8 cellular contexts compared by ENCODE assay signal in genomic region chr17:75087558-75088453, GRCh38. TPM values are rescaled to one million over a fixed set of nuclear protein-coding genes. Genes with fewer than 3 reads are reported as not detected.
DNase-seq lines count a peak whose midpoint lies in the region; ATAC-seq and TF ChIP-seq lines count a peak whose summit lies in the region.

Gene SLC16A5, plus strand, starts transcription at chr17:75087954. Its CDS starts 5,683 bp downstream, at chr17:75093637.

- H3K27ac Mint-ChIP-seq in activated T-helper 2 cell treated with anti-CD3 and anti-CD28 coated beads, Interferon-gamma antibody, Interleukin-2, Interleukin-4, amounts not matched to agents 10 μg/mL and 5 μg/mL and 100 μg/mL, durations not matched to agents 14 hours and 24 hours and 36 hours: peak within 1 kb of the TSS; percentile 64
- H3K27ac Mint-ChIP-seq in naive thymus-derived CD8-positive, alpha-beta T cell: peak within 1 kb of the TSS; percentile 70 to 93 (median 84)

- no peaks in the 10 kb centered on the region for H3K27me3 Mint-ChIP-seq in activated T-helper 2 cell treated with anti-CD3 and anti-CD28 coated beads, Interferon-gamma antibody, Interleukin-2, Interleukin-4, amounts not matched to agents 10 μg/mL and 5 μg/mL and 100 μg/mL, durations not matched to agents 14 hours and 24 hours and 36 hours (ENCODE audit: low read depth)
- H3K27me3 Mint-ChIP-seq in naive thymus-derived CD8-positive, alpha-beta T cell: no peaks in the 10 kb centered on the region

- TF ChIP-seq POLR2A in GM19193 (IDR thresholded peaks at IDR 0.05; ENCODE audit: extremely low read depth, insufficient read depth, insufficient read length): peak; percentile 64

- peak; percentile 65 to 79 for ATAC-seq in naive thymus-derived CD8-positive, alpha-beta T cell
- ATAC-seq in GM21515 (IDR thresholded peaks at IDR 0.05; ENCODE audit: unreplicated experiment): no peak

- peak within 1 kb of the TSS; percentile 72 for H3K4me3 ChIP-seq in AG10803 (ENCODE audit: low read length)

- peak within 1 kb of the TSS; percentile 82 for H3K4me3 Mint-ChIP-seq in activated T-helper 2 cell treated with anti-CD3 and anti-CD28 coated beads, Interferon-gamma antibody, Interleukin-2, Interleukin-4, amounts not matched to agents 10 μg/mL and 5 μg/mL and 100 μg/mL, durations not matched to agents 14 hours and 24 hours and 36 hours (ENCODE audit: low read depth)
- H3K4me3 Mint-ChIP-seq in naive thymus-derived CD8-positive, alpha-beta T cell: peak within 1 kb of the TSS; percentile 78 to 90 (median 80)

- H3K4me1 Mint-ChIP-seq in activated T-helper 2 cell treated with anti-CD3 and anti-CD28 coated beads, Interferon-gamma antibody, Interleukin-2, Interleukin-4, amounts not matched to agents 10 μg/mL and 5 μg/mL and 100 μg/mL, durations not matched to agents 14 hours and 24 hours and 36 hours (ENCODE audit: low read depth): peaks cover 29% of the 10 kb centered on the region
- H3K4me1 Mint-ChIP-seq in naive thymus-derived CD8-positive, alpha-beta T cell: peaks cover 35 to 66% (median 62%) of the 10 kb centered on the region in 4 donors

- no peak for TF ChIP-seq CTCF in AG10803 (conservative IDR thresholded peaks at IDR 0.05; ENCODE audit: low read length)

- intact Hi-C loops in activated T-helper 2 cell treated with anti-CD3 and anti-CD28 coated beads, Interferon-gamma antibody, Interleukin-2, Interleukin-4, amounts not matched to agents 10 μg/mL and 5 μg/mL and 100 μg/mL, durations not matched to agents 14 hours and 24 hours and 36 hours (cut with micrococcal nuclease): no loop called here

- peak; percentile 87 for DNase-seq in AG10803 (ENCODE audit: low read depth)
- DNase-seq in NCI-H460 (ENCODE audit: extremely low read depth, low read depth): peak; percentile 94
- peak; percentile 48 for DNase-seq in activated T-helper 2 cell treated with anti-CD3 and anti-CD28 coated beads, Interferon-gamma antibody, Interleukin-2, Interleukin-4, amounts not matched to agents 10 μg/mL and 5 μg/mL and 100 μg/mL, durations not matched to agents 14 hours and 24 hours and 36 hours (ENCODE audit: low spot score)
- peak; percentile 75 for DNase-seq in fibroblast of peridontal ligament (ENCODE audit: extremely low read depth)
- peak in 8 of 10 donors; percentile 25 to 51 (median 36) for DNase-seq in naive thymus-derived CD8-positive, alpha-beta T cell
- no peak for DNase-seq in NCI-H2107 (lab: John Stamatoyannopoulos, UW)

- POLR2A ChIA-PET in naive thymus-derived CD8-positive, alpha-beta T cell (lab: Charles Lee): interaction anchor here (0.5 to 3.1 kb wide), 13 partner anchors 10 to 313 kb away, joined by 3 to 21 read pairs (median 3); partner anchors contain the start of genes ARMC7 and MRPL58

- no peaks in the 10 kb centered on the region for H3K9me3 Mint-ChIP-seq in activated T-helper 2 cell treated with anti-CD3 and anti-CD28 coated beads, Interferon-gamma antibody, Interleukin-2, Interleukin-4, amounts not matched to agents 10 μg/mL and 5 μg/mL and 100 μg/mL, durations not matched to agents 14 hours and 24 hours and 36 hours
- no peaks in the 10 kb centered on the region for H3K9me3 Mint-ChIP-seq in naive thymus-derived CD8-positive, alpha-beta T cell

- no peaks in the 10 kb centered on the region for H3K36me3 Mint-ChIP-seq in activated T-helper 2 cell treated with anti-CD3 and anti-CD28 coated beads, Interferon-gamma antibody, Interleukin-2, Interleukin-4, amounts not matched to agents 10 μg/mL and 5 μg/mL and 100 μg/mL, durations not matched to agents 14 hours and 24 hours and 36 hours (ENCODE audit: low read depth)
- H3K36me3 Mint-ChIP-seq in naive thymus-derived CD8-positive, alpha-beta T cell: no peaks in the 10 kb centered on the region

RNA-seq across cellular contexts. Expression of gene SLC16A5, which starts in this region (rescaled TPM):
- total RNA-seq in NCI-H460 (2014; rRNA removed; shearing (Covaris generic)): 19.8 and 20.0 TPM in 2 replicates
- 31.7 and 33.5 TPM in 2 replicates for polyA plus RNA-seq in NCI-H460 (2014; cell fraction: nucleus; rRNA removed)
- 11.6 and 11.8 TPM in 2 replicates for total RNA-seq in activated T-helper 2 cell treated with anti-CD3 and anti-CD28 coated beads, Interferon-gamma antibody, Interleukin-2, Interleukin-4, amounts not matched to agents 10 μg/mL and 5 μg/mL and 100 μg/mL, durations not matched to agents 14 hours and 24 hours and 36 hours
- 10 to 100 TPM; 14.2 to 14.8 TPM for total RNA-seq in naive thymus-derived CD8-positive, alpha-beta T cell
- polyA plus RNA-seq in naive thymus-derived CD8-positive, alpha-beta T cell: 1 to 10 TPM; 1.4 to 4.1 (median 3.1) TPM
